8 cellular contexts compared by ENCODE assay signal in the genomic region with DNA sequence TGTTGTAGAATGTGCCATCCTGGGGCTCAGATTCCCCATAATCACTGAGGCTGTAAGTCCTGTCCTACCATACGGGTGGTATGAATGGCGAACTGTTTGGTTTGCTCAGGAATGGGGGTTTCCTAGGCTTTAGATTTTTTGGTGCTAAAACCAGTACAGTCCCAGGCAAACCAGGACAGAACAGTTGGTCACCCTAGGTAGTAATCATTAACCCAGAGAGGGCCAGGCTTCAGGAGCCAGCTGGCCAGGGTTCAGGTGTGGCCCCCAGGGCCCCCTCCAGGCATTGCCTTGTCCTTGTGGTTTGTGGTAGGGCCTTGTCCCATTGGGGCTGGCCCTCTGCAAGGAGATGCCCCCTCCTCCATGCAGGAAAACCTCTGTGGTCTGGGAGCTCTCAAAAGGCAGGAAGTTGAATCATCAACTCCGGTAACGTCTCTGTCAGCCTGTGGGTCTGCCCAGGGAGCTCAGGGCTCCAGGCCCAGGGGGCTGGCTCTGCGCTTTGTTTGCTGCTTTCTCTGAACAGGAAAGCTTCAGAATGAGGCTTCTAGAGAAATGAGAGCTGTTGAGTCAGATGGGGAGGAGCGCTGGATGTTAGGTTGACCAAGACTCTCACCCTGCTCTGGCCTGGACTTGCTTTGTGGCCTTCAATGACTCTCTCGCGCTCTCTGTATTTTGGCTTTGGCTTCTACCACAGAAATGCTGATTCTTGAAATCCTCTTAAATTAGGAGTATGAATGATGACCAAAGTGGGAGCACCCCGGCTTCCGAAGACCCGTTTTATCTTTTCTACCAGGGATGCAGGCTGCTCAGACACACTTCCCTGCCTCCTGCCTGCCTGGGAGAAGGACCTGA. TPM values are rescaled to one million over a fixed set of nuclear protein-coding genes. Genes with fewer than 3 reads are reported as not detected.
A peak's percentile ranks its signal among the peaks of the same experiment; 100 is the strongest.
DNase-seq lines count a peak whose midpoint lies in the region; ATAC-seq and TF ChIP-seq lines count a peak whose summit lies in the region.

No MANE protein-coding gene starts in this region.

- peak in 1 of 2 donors; percentile 38 for TF ChIP-seq EP300 in tibial nerve (IDR thresholded peaks at IDR 0.05)

- no peaks in the 10 kb centered on the region for H3K36me3 ChIP-seq in fibroblast of lung (ENCODE audit: control insufficient read depth, insufficient read depth, low read length)
- no peaks in the 10 kb centered on the region for H3K36me3 ChIP-seq in parathyroid adenoma (ENCODE audit: control insufficient read depth, insufficient read depth, low read length)
- H3K36me3 ChIP-seq in tibial nerve = no peaks in the 10 kb centered on the region

- 48 to 59% methylated on average over 11 of the region's 11 CpGs for WGBS in tibial nerve, 2 donors

- H3K27me3 ChIP-seq in fibroblast of lung (ENCODE audit: control insufficient read depth, insufficient read depth, low read length) (no peaks in the 10 kb centered on the region), parathyroid adenoma (ENCODE audit: control insufficient read depth, insufficient read depth, low read length) (no peaks in the 10 kb centered on the region), tibial nerve (no peaks in the 10 kb centered on the region)

- ATAC-seq in HG02840 (IDR thresholded peaks at IDR 0.05; ENCODE audit: low FRiP score, unreplicated experiment) = peak; percentile 59

- H3K9ac ChIP-seq in fibroblast of lung (ENCODE audit: insufficient read depth, low read length) = peak overlapping the region; percentile 32
- H3K9ac ChIP-seq in parathyroid adenoma = no peak overlapping the region

- H3K4me3 ChIP-seq in GM12865 (ENCODE audit: low read depth, low read length) = no peak overlapping the region
- no peak overlapping the region for H3K4me3 ChIP-seq in fibroblast of lung (replicated peaks in 1 of 4; ENCODE audit: control extremely low read depth in 1 of 4, insufficient read depth in 1 of 4, low read depth in 3 of 4, low read length in 4 of 4)
- no peak overlapping the region for H3K4me3 ChIP-seq in parathyroid adenoma (ENCODE audit: low read depth, low read length)
- H3K4me3 ChIP-seq in tibial nerve = no peak overlapping the region

- H3K27ac ChIP-seq in fibroblast of lung (ENCODE audit: insufficient read depth, low read length) = peak overlapping the region; percentile 87
- H3K27ac ChIP-seq in parathyroid adenoma = peak overlapping the region; percentile 72
- peak overlapping the region in 3 of 4 donors; percentile 64 to 82 (median 76) for H3K27ac ChIP-seq in tibial nerve

- TF ChIP-seq CTCF in GM12865 (IDR thresholded peaks at IDR 0.05; ENCODE audit: insufficient read depth, low read depth, low read length, missing control alignments) (no peak), fibroblast of lung (conservative IDR thresholded peaks at IDR 0.05 in 1 of 2, IDR thresholded peaks at IDR 0.05 in 1 of 2; ENCODE audit: low read depth in 1 of 2, low read length in 2 of 2) (no peak), parathyroid adenoma (IDR thresholded peaks at IDR 0.05) (no peak), tibial nerve (IDR thresholded peaks at IDR 0.05) (no peak)

- H3K79me2 ChIP-seq in fibroblast of lung (ENCODE audit: control insufficient read depth, insufficient read depth, low read length) (no peaks in the 10 kb centered on the region), parathyroid adenoma (no peaks in the 10 kb centered on the region)

- H3K4me1 ChIP-seq in fibroblast of lung (ENCODE audit: control insufficient read depth, extremely low read depth, insufficient read depth, low read length) = peaks cover 19% of the 10 kb centered on the region
- peaks cover 10% of the 10 kb centered on the region for H3K4me1 ChIP-seq in parathyroid adenoma
- peaks cover 0 to 32% (median 18%) of the 10 kb centered on the region in 4 donors for H3K4me1 ChIP-seq in tibial nerve

- peak overlapping the region; percentile 9 for H2AFZ ChIP-seq in fibroblast of lung (ENCODE audit: low read length)
- H2AFZ ChIP-seq in parathyroid adenoma = no peak overlapping the region

- TF ChIP-seq POLR2A in tibial nerve (IDR thresholded peaks at IDR 0.05) = no peak

- H4K20me1 ChIP-seq in fibroblast of lung (ENCODE audit: control insufficient read depth, extremely low read depth, insufficient read depth, low read length) = no peaks in the 10 kb centered on the region

- peak overlapping the region; percentile 36 for H3K4me2 ChIP-seq in fibroblast of lung (ENCODE audit: extremely low read depth, insufficient read depth, low read length)
- no peak overlapping the region for H3K4me2 ChIP-seq in parathyroid adenoma (ENCODE audit: low read length)

- DNase-seq in GM12865 (ENCODE audit: low read depth) = peak; percentile 85
- peak; percentile 88 for DNase-seq in NOMO-1 treated with dmso at 0.1 percent for 144 hours (lab: John Stamatoyannopoulos, UW; ENCODE audit: unreplicated experiment)
- peak; percentile 69 for DNase-seq in activated T-cell treated with anti-CD3 and anti-CD28 coated beads for 48 hours (ENCODE audit: low read depth)
- peak; percentile 96 to 99 for DNase-seq in fibroblast of lung (ENCODE audit: low read depth in 2 of 2)
- DNase-seq in tibial nerve (ENCODE audit: low spot score in 2 of 2) = peak in 1 of 2 donors; percentile 30
- DNase-seq in cerebellar nuclear complex (lab: John Stamatoyannopoulos, UW) = no peak

- H3K9me3 ChIP-seq in fibroblast of lung (ENCODE audit: control insufficient read depth, insufficient read depth, low read depth, low read length) (no peaks in the 10 kb centered on the region), parathyroid adenoma (ENCODE audit: control insufficient read depth, low read length) (no peaks in the 10 kb centered on the region), tibial nerve (no peaks in the 10 kb centered on the region)

RNA-seq across cellular contexts. Expression of a gene that starts 22.2 kb away (rescaled TPM):
- 23.6 and 45.9 TPM in 2 replicates for total RNA-seq in fibroblast of lung
- 10.0 and 20.2 TPM in 2 replicates for polyA plus RNA-seq in fibroblast of lung
- polyA plus RNA-seq in fibroblast of lung (2012) = 11.7 and 22.0 TPM in 2 replicates
- polyA minus RNA-seq in fibroblast of lung (ENCODE audit: low replicate concordance) = 24.2 and 55.5 TPM in 2 replicates
- 10 to 100 TPM; 58.8 to 90.6 (median 73.9) TPM for total RNA-seq in tibial nerve

Comparison
In these comparisons a context has a peak if more than half of its experiments do, and no peak if none do; other contexts are left out.
1. DNase-seq: peak in GM12865 (single experiment), NOMO-1 treated with dmso at 0.1 percent for 144 hours (single experiment), activated T-cell treated with anti-CD3 and anti-CD28 coated beads for 48 hours (single experiment) and fibroblast of lung (2 of 2); none in cerebellar nuclear complex (0 of 2).
2. Peak in every context shown above with its lines, with median percentiles within 50 percentile points of each other: H3K27ac ChIP-seq.